Comparison of ENCODE assay signal across 7 cellular contexts in genomic region chr1:148086196-148086595, GRCh38.
DNase-seq lines count a peak whose midpoint lies in the region; ATAC-seq, FAIRE-seq and TF ChIP-seq lines count a peak whose summit lies in the region.
"Not testable (repeated sequence)": the region's sequence is repeated elsewhere in the genome, so short reads cannot be mapped to it uniquely, and the experiment has no call there.

No MANE protein-coding gene starts in this region.

- H3K4me3 Mint-ChIP-seq in Caco-2 (ENCODE audit: unreplicated experiment); WTC11: not testable (repeated sequence)

- H3K4me1 ChIP-seq in Caco-2; HCT116 (ENCODE audit: control insufficient read depth in 1 of 2, insufficient read depth in 2 of 2, low read length in 2 of 2); PC-3 (ENCODE audit: insufficient read depth, low read length); H1 (replicated peaks in 1 of 4; ENCODE audit: control insufficient read depth in 3 of 4, insufficient read depth in 4 of 4, low read length in 3 of 4): not testable (repeated sequence)

- not testable (repeated sequence) for H2AFZ ChIP-seq in HCT116 (ENCODE audit: low read depth, low read length, poor library complexity, severe bottlenecking); PC-3 (ENCODE audit: low read length); H1 (ENCODE audit: low read length)

- H3K79me2 ChIP-seq in HCT116 (ENCODE audit: insufficient read depth, low read length); PC-3 (ENCODE audit: low read length); H1 (ENCODE audit: control insufficient read depth in 1 of 2, insufficient read depth in 2 of 2, low read length in 2 of 2): not testable (repeated sequence)

- peak; percentile 71 for ATAC-seq in HCT116
- ATAC-seq in PC-3: peak; percentile 68
- ATAC-seq in WTC11: peak; percentile 71

- not testable (repeated sequence) for H3K9me3 ChIP-seq in Caco-2; HCT116 (ENCODE audit: control insufficient read depth in 1 of 2, insufficient read depth in 1 of 2, low read depth in 1 of 2, low read length in 2 of 2); PC-3 (ENCODE audit: low read length); H1 (ENCODE audit: insufficient read depth in 2 of 2, low read depth in 1 of 2, low read length in 1 of 2)

- not testable (repeated sequence) for H4K8ac ChIP-seq in H1 (ENCODE audit: extremely low read depth, insufficient read depth, low read length)

- not testable (repeated sequence) for H3K4me1 Mint-ChIP-seq in Caco-2 (ENCODE audit: low read depth, unreplicated experiment); WTC11

- not testable (repeated sequence) for H2BK5ac ChIP-seq in H1 (ENCODE audit: low read depth, low read length)

- H4K20me1 ChIP-seq in HCT116 (ENCODE audit: insufficient read depth); PC-3 (ENCODE audit: low read length); H1 (replicated peaks in 1 of 2; ENCODE audit: control insufficient read depth in 1 of 2, insufficient read depth in 2 of 2, low read length in 2 of 2): not testable (repeated sequence)

- not testable (repeated sequence) for H2BK12ac ChIP-seq in H1 (ENCODE audit: low read depth, low read length)

- not testable (repeated sequence) for H2BK15ac ChIP-seq in H1 (ENCODE audit: low read length)

- H2AK5ac ChIP-seq in H1 (ENCODE audit: low read depth, low read length): not testable (repeated sequence)

- H3K36me3 Mint-ChIP-seq in Caco-2 (ENCODE audit: insufficient read depth, unreplicated experiment); WTC11: not testable (repeated sequence)

- H2BK120ac ChIP-seq in H1 (replicated peaks; ENCODE audit: low read depth, low read length): not testable (repeated sequence)

- BruUV-seq in Caco-2 (replicated peaks; lab: Mats Ljungman, UMichigan); HCT116 (replicated peaks; lab: Mats Ljungman, UMichigan); PC-3 (replicated peaks; lab: Mats Ljungman, UMichigan): not testable (repeated sequence)

- H3K18ac ChIP-seq in H1 (ENCODE audit: extremely low read depth, low read length): not testable (repeated sequence)

- H3K14ac ChIP-seq in H1 (ENCODE audit: insufficient read length): not testable (repeated sequence)

- TF ChIP-seq POLR2A in HCT116 (IDR thresholded peaks at IDR 0.05; ENCODE audit: borderline replicate concordance, extremely low read depth, insufficient read depth, insufficient read length); H1 (IDR thresholded peaks at IDR 0.05; ENCODE audit: control extremely low read depth in 1 of 2, low read depth in 2 of 2, low read length in 2 of 2): not testable (repeated sequence)

- H3K27ac Mint-ChIP-seq in Caco-2 (ENCODE audit: unreplicated experiment); WTC11: not testable (repeated sequence)

- FAIRE-seq in H1 (lab: Jason Lieb, UNC): not testable (repeated sequence)

- DNase-seq in Caco-2: peak; percentile 39 to 40
- DNase-seq in HCT116 (ENCODE audit: low read depth, low spot score); PC-3; H1 (ENCODE audit: low read depth in 1 of 2, low spot score in 2 of 2): not testable (repeated sequence)
- peak; percentile 24 for DNase-seq in NCI-H187 treated with DMSO at 0.1 percent for 48 hours (lab: John Stamatoyannopoulos, UW)
- DNase-seq in NCI-H526 (lab: John Stamatoyannopoulos, UW): peak; percentile 10 to 55
- DNase-seq in WTC11 (ENCODE audit: low spot score): peak; percentile 39

- H3K9me3 Mint-ChIP-seq in Caco-2 (ENCODE audit: unreplicated experiment); WTC11: not testable (repeated sequence)

- POLR2A ChIA-PET in Caco-2 (lab: Charles Lee); HCT116 (lab: Charles Lee); PC-3 (lab: Charles Lee; ENCODE audit: unreplicated experiment); WTC11 (lab: Charles Lee); H1 (lab: Charles Lee; ENCODE audit: partially characterized antibody): not testable (repeated sequence)

- not testable (repeated sequence) for H3K4me2 ChIP-seq in HCT116 (ENCODE audit: low read length); PC-3 (ENCODE audit: low read length); H1 (ENCODE audit: insufficient read depth in 1 of 2, low read depth in 2 of 2, low read length in 2 of 2)

- not testable (repeated sequence) for H4K91ac ChIP-seq in H1 (replicated peaks; ENCODE audit: insufficient read length, low read length)

- not testable (repeated sequence) for H3K27me3 Mint-ChIP-seq in Caco-2 (ENCODE audit: insufficient read depth, unreplicated experiment); WTC11 (ENCODE audit: low read depth)

- RAD21 ChIA-PET in HCT116 (lab: Charles Lee; ENCODE audit: low non-redundant PET in 1 of 2, low total read pairs in 2 of 2, uncharacterized antibody in 2 of 2, unreplicated experiment in 2 of 2): not testable (repeated sequence)

- WGBS in H1 (ENCODE audit: extremely low coverage in 1 of 2, insufficient coverage in 1 of 2, insufficient read length in 1 of 2, insufficient replicate concordance in 2 of 2, low coverage in 1 of 2, low lambda C conversion rate in 2 of 2, missing lambda C conversion rate in 1 of 2), 2 experiments: no CpG with 5 or more reads among the region's 1 CpG

- H3K36me3 ChIP-seq in Caco-2 (ENCODE audit: control insufficient read depth, insufficient read depth, low read length); HCT116 (ENCODE audit: control insufficient read depth in 1 of 2, insufficient read depth in 2 of 2, low read length in 2 of 2); PC-3 (ENCODE audit: low read depth, low read length); H1 (ENCODE audit: control insufficient read depth in 2 of 4, insufficient read depth in 4 of 4, low read length in 3 of 4): not testable (repeated sequence)

- not testable (repeated sequence) for H3K79me1 ChIP-seq in H1 (ENCODE audit: low read depth, low read length)

- not testable (repeated sequence) for H3K9me2 ChIP-seq in HCT116 (ENCODE audit: insufficient read depth); PC-3 (replicated peaks; ENCODE audit: low read length)

- not testable (repeated sequence) for H3K9ac ChIP-seq in HCT116 (ENCODE audit: low read length); PC-3 (ENCODE audit: low read length); H1 (replicated peaks in 1 of 4; ENCODE audit: extremely low read depth in 1 of 4, low read depth in 3 of 4, low read length in 3 of 4)

- TF ChIP-seq RAD21 in HCT116 (IDR thresholded peaks at IDR 0.05; ENCODE audit: low read depth): not testable (repeated sequence)
- TF ChIP-seq RAD21 in H1 (IDR thresholded peaks at IDR 0.05 in 1 of 2, conservative IDR thresholded peaks at IDR 0.05 in 1 of 2; ENCODE audit: low read depth in 2 of 2, low read length in 2 of 2): peak; percentile 1 to 19; a peak in 2 of 4 replicates

- not testable (repeated sequence) for H4K5ac ChIP-seq in H1 (ENCODE audit: insufficient read length, low read depth, low read length)

- TF ChIP-seq EP300 in H1 (IDR thresholded peaks at IDR 0.05; ENCODE audit: borderline replicate concordance in 1 of 2, low read depth in 2 of 2, low read length in 2 of 2): not testable (repeated sequence)

- intact Hi-C loops in Caco-2 (cut with micrococcal nuclease; ENCODE audit: unreplicated experiment); HCT116 (cut with micrococcal nuclease); PC-3 (cut with micrococcal nuclease): not testable (repeated sequence)

- CTCF ChIA-PET in Caco-2 (lab: Charles Lee); HCT116 (lab: Charles Lee); PC-3 (lab: Charles Lee); WTC11 (lab: Charles Lee); H1 (lab: Charles Lee; ENCODE audit: partially characterized antibody): not testable (repeated sequence)

- not testable (repeated sequence) for H3K4ac ChIP-seq in H1 (replicated peaks; ENCODE audit: insufficient read length, low read depth, low read length)

- not testable (repeated sequence) for H3K27me3 ChIP-seq in Caco-2 (replicated peaks; ENCODE audit: control insufficient read depth, insufficient read depth, low read length); HCT116 (ENCODE audit: insufficient read depth, low read length); PC-3 (ENCODE audit: low read length); H1 (replicated peaks in 1 of 4; ENCODE audit: control insufficient read depth in 3 of 4, extremely low read depth in 1 of 4, insufficient read depth in 3 of 4, low read length in 3 of 4)

- H3K27ac ChIP-seq in HCT116 (ENCODE audit: low read depth, low read length); PC-3 (ENCODE audit: low read length); H1 (ENCODE audit: low read depth, low read length): not testable (repeated sequence)

- not testable (repeated sequence) for H3K56ac ChIP-seq in H1 (replicated peaks; ENCODE audit: insufficient read length, low read depth, low read length)

- H3K23ac ChIP-seq in H1 (ENCODE audit: insufficient read length): not testable (repeated sequence)

- TF ChIP-seq CTCF in Caco-2 (IDR thresholded peaks at IDR 0.05; ENCODE audit: insufficient read depth in 1 of 2, low read depth in 1 of 2, low read length in 1 of 2, severe bottlenecking in 1 of 2, unreplicated experiment in 1 of 2) (peak in 1 of 2 experiments; percentile 11), HCT116 (IDR thresholded peaks at IDR 0.05 in 2 of 3, conservative IDR thresholded peaks at IDR 0.05 in 1 of 3; ENCODE audit: borderline replicate concordance in 1 of 3, insufficient read depth in 1 of 3, low read depth in 2 of 3, low read length in 2 of 3) (0 out of 6 replicates have a peak, but pooled peaks of 1 of the 3 experiments have one; percentile 6), PC-3 (conservative IDR thresholded peaks at IDR 0.05; ENCODE audit: low read depth, low read length) (0 out of 2 replicates have a peak, but pooled peaks have one; percentile 16)
- TF ChIP-seq CTCF in WTC11 (IDR thresholded peaks at IDR 0.05); H1 (IDR thresholded peaks at IDR 0.05; ENCODE audit: control extremely low read depth in 1 of 3, insufficient read depth in 1 of 3, low read depth in 1 of 3, low read length in 3 of 3): not testable (repeated sequence)

- H2BK20ac ChIP-seq in H1 (ENCODE audit: low read length): not testable (repeated sequence)

- not testable (repeated sequence) for H3K23me2 ChIP-seq in H1 (ENCODE audit: low read depth, low read length)

- H3K4me3 ChIP-seq in Caco-2 (ENCODE audit: low read depth, low read length); HCT116 (replicated peaks in 1 of 2; ENCODE audit: low read depth in 1 of 2, low read length in 2 of 2); PC-3 (ENCODE audit: low read length); H1 (ENCODE audit: extremely low read depth in 1 of 4, insufficient read depth in 2 of 4, low read depth in 3 of 4, low read length in 4 of 4): not testable (repeated sequence)

- not testable (repeated sequence) for H3F3A ChIP-seq in PC-3 (ENCODE audit: low read length, unreplicated experiment)
